Comparison of ENCODE assay signal across 21 cellular contexts in genomic region chr1:172473302-172473701, GRCh38. TPM values are rescaled to one million over a fixed set of nuclear protein-coding genes. Genes with fewer than 3 reads are reported as not detected.
DNase-seq lines count a peak whose midpoint lies in the region; ATAC-seq, FAIRE-seq and TF ChIP-seq lines count a peak whose summit lies in the region.
"Had no signal": no experiment of that assay in that cellular context is flagged by ENCODE, and none has a peak within 500 bp of the region (broad histone marks: within the 10 kb centered on the region; RNA-seq: fewer than 3 reads in every experiment).

No MANE protein-coding gene starts in this region.

- H3K27me3 ChIP-seq in K562 (ENCODE audit: control insufficient read depth in 2 of 2, insufficient read depth in 2 of 2, low read length in 2 of 2) (no peaks in the 10 kb centered on the region), neural progenitor cell (no peaks in the 10 kb centered on the region)

- H3K27me3 Mint-ChIP-seq in neural progenitor cell (ENCODE audit: insufficient read depth, low read depth): no peaks in the 10 kb centered on the region
- H3K27me3 Mint-ChIP-seq: activated naive CD4-positive, alpha-beta T cell treated with anti-CD3 and anti-CD28 coated beads, Interleukin-2, amount 50 U/mL, for 24 hours had no signal

- WGBS in K562 (ENCODE audit: insufficient coverage, low coverage, missing lambda C conversion rate): 11% methylated on average over 3 of the region's 3 CpGs

- H3K4me1 ChIP-seq in K562 (replicated peaks in 1 of 2; ENCODE audit: control insufficient read depth in 2 of 2, insufficient read depth in 2 of 2, low read length in 2 of 2): peaks cover 0 to 10% of the 10 kb centered on the region in 2 experiments; a peak in 1 of 5 replicates
- H3K4me1 ChIP-seq in neural progenitor cell: no peaks in the 10 kb centered on the region

- H3K4me1 Mint-ChIP-seq in neural progenitor cell: no peaks in the 10 kb centered on the region
- H3K4me1 Mint-ChIP-seq: WTC11 had no signal

- H3K9me1 ChIP-seq in K562 (ENCODE audit: control insufficient read depth, insufficient read depth, low read length): no peaks in the 10 kb centered on the region

- CTCF ChIA-PET in K562 (lab: Yijun Ruan, JAX; ENCODE audit: low intra/inter-chr PET ratio): no interaction called here

- in situ Hi-C loops in K562 (cut with MboI): no loop called here

- H3K27ac ChIP-seq in K562 (ENCODE audit: extremely low read depth, low read depth, low read length) (peak overlapping the region; percentile 10; the same call in 1 of the 3 replicates), neural progenitor cell (no peak overlapping the region)

- peak overlapping the region; percentile 73 for H2AFZ ChIP-seq in K562 (ENCODE audit: low read depth, low read length)
- H2AFZ ChIP-seq in neural progenitor cell (replicated peaks): peak overlapping the region; percentile 50

- H3K9me3 Mint-ChIP-seq in neural progenitor cell: no peaks in the 10 kb centered on the region
- H3K9me3 Mint-ChIP-seq: activated naive CD4-positive, alpha-beta T cell treated with anti-CD3 and anti-CD28 coated beads, Interleukin-2, amount 50 U/mL, for 24 hours; activated T-cell treated with anti-CD3 and anti-CD28 coated beads, Interleukin-2, amount 50 U/mL, for 4 hours; WTC11 had no signal

- ATAC-seq in K562 (peak; percentile 62), HG03439 (IDR thresholded peaks at IDR 0.05; ENCODE audit: unreplicated experiment) (no peak)
- ATAC-seq: activated CD8-positive, alpha-beta T cell treated with anti-CD3 and anti-CD28 coated beads, Interleukin-2, amount 10 ng/mL, durations not matched to agents 7 days and 5 days; activated T-cell treated with anti-CD3 and anti-CD28 coated beads, Interleukin-2, amount 50 U/mL, for 4 hours; WTC11 had no signal

- no peak for TF ChIP-seq POLR2A in K562 (conservative IDR thresholded peaks at IDR 0.05)

- no peak overlapping the region for H3K4me3 Mint-ChIP-seq in neural progenitor cell
- H3K4me3 Mint-ChIP-seq: activated CD8-positive, alpha-beta T cell treated with anti-CD3 and anti-CD28 coated beads, Interleukin-2, amount 10 ng/mL, durations not matched to agents 7 days and 5 days; activated naive CD4-positive, alpha-beta T cell treated with anti-CD3 and anti-CD28 coated beads, Interleukin-2, amount 50 U/mL, for 24 hours; activated T-cell treated with anti-CD3 and anti-CD28 coated beads, Interleukin-2, amount 50 U/mL, for 4 hours; WTC11 had no signal

- no peak for TF ChIP-seq RAD21 in K562 (CRISPR knock-in tag; conservative IDR thresholded peaks at IDR 0.05 in 1 of 2, IDR thresholded peaks at IDR 0.05 in 1 of 2)

- intact Hi-C loops in K562 (cut with micrococcal nuclease): no loop called here

- H3F3A ChIP-seq in neural progenitor cell (ENCODE audit: low read depth): no peaks in the 10 kb centered on the region

- TF ChIP-seq EP300 in K562 (IDR thresholded peaks at IDR 0.05; ENCODE audit: low read length): no peak; the same call in 1 of the 2 replicates

- TF ChIP-seq CTCF in K562 (IDR thresholded peaks at IDR 0.05 in 2 of 3, conservative IDR thresholded peaks at IDR 0.05 in 1 of 3; ENCODE audit: insufficient read depth in 2 of 3, low read depth in 1 of 3, low read length in 3 of 3): no peak
- no peak for TF ChIP-seq CTCF in neural progenitor cell (IDR thresholded peaks at IDR 0.05)

- H3K79me2 ChIP-seq in K562 (ENCODE audit: control insufficient read depth, insufficient read depth, low read length): no peaks in the 10 kb centered on the region
- no peaks in the 10 kb centered on the region for H3K79me2 ChIP-seq in neural progenitor cell (ENCODE audit: low read depth)

- BruUV-seq in K562 (replicated peaks; lab: Mats Ljungman, UMichigan): no TSS peak

- no peaks in the 10 kb centered on the region for H3K36me3 ChIP-seq in K562 (ENCODE audit: control insufficient read depth, insufficient read depth, low read length)
- no peaks in the 10 kb centered on the region for H3K36me3 ChIP-seq in neural progenitor cell

- no peaks in the 10 kb centered on the region for H3K36me3 Mint-ChIP-seq in neural progenitor cell
- H3K36me3 Mint-ChIP-seq: activated naive CD4-positive, alpha-beta T cell treated with anti-CD3 and anti-CD28 coated beads, Interleukin-2, amount 50 U/mL, for 24 hours; WTC11 had no signal

- peak; percentile 97 for DNase-seq in GF-D8 (lab: John Stamatoyannopoulos, UW)
- DNase-seq in NOMO-1 treated with dmso at 0.1 percent for 144 hours (lab: John Stamatoyannopoulos, UW; ENCODE audit: unreplicated experiment): peak; percentile 90
- DNase-seq in K562 (ENCODE audit: extremely low read depth in 1 of 4, low spot score in 3 of 4): peak in 1 of 4 experiments; percentile 22
- DNase-seq in neural progenitor cell (ENCODE audit: low spot score): no peak
- DNase-seq in stimulated activated CD4-positive, alpha-beta T cell treated with anti-CD3 and anti-CD28 coated beads, Interleukin-15, amount 100 ng/mL, for 24 hours: no peak
- DNase-seq in activated CD4-positive, CD25-positive, alpha-beta regulatory T cell (lab: John Stamatoyannopoulos, UW): no peak
- no peak for DNase-seq in activated CD4-positive, alpha-beta T cell treated with anti-CD3 and anti-CD28 coated beads, Interleukin-2, amount 50 U/mL, for 1 hour
- DNase-seq: activated CD8-positive, alpha-beta T cell treated with anti-CD3 and anti-CD28 coated beads, Interleukin-2, amount 10 ng/mL, durations not matched to agents 7 days and 5 days; activated T-cell treated with anti-CD3 and anti-CD28 coated beads, Interleukin-2, amount 50 U/mL, for 4 hours; cortex of kidney; EL; foreskin fibroblast; left cardiac atrium; NCI-H1417; NCI-H69; stimulated activated CD4-positive, alpha-beta T cell treated with anti-CD3 and anti-CD28 coated beads, Interleukin-2, amount 100 ng/mL, for 24 hours had no signal

- no peaks in the 10 kb centered on the region for H4K20me1 ChIP-seq in K562 (replicated peaks; ENCODE audit: control insufficient read depth, insufficient read depth, low read length)
- H4K20me1 ChIP-seq in neural progenitor cell (ENCODE audit: low read depth): no peaks in the 10 kb centered on the region

- no peak overlapping the region for H3K4me3 ChIP-seq in K562
- H3K4me3 ChIP-seq in neural progenitor cell: no peak overlapping the region

- H3K9ac ChIP-seq in K562 (ENCODE audit: insufficient read depth in 1 of 2, low read depth in 2 of 2, low read length in 2 of 2) (no peak overlapping the region), neural progenitor cell (no peak overlapping the region)

- POLR2A ChIA-PET in K562 (lab: Yijun Ruan, JAX): interaction anchor here (0.7 to 1.7 kb wide), 4 partner anchors 12 to 23 kb away, joined by 3 to 8 read pairs (median 4); no protein-coding TSS in a partner anchor

- H3K4me2 ChIP-seq in K562 (ENCODE audit: insufficient read depth, low read length) (no peak overlapping the region), neural progenitor cell (no peak overlapping the region)

- no peak overlapping the region for H3K27ac Mint-ChIP-seq in neural progenitor cell
- H3K27ac Mint-ChIP-seq: activated CD8-positive, alpha-beta T cell treated with anti-CD3 and anti-CD28 coated beads, Interleukin-2, amount 10 ng/mL, durations not matched to agents 7 days and 5 days; activated naive CD4-positive, alpha-beta T cell treated with anti-CD3 and anti-CD28 coated beads, Interleukin-2, amount 50 U/mL, for 24 hours; WTC11 had no signal

- no peaks in the 10 kb centered on the region for H3K9me3 ChIP-seq in K562 (replicated peaks; ENCODE audit: control insufficient read depth, insufficient read depth, low read depth, low read length)
- no peaks in the 10 kb centered on the region for H3K9me3 ChIP-seq in neural progenitor cell (ENCODE audit: low read depth)

- no peak for FAIRE-seq in K562 (lab: Jason Lieb, UNC)
- FAIRE-seq: RCC 7860 had no signal

RNA-seq across cellular contexts. Expression of gene PIGC, which starts 29.4 kb away (rescaled TPM):
- 43.3 and 43.8 TPM in 2 replicates for total RNA-seq in K562 (2011; cell fraction: chromatin; rRNA removed; ENCODE audit: low replicate concordance)
- total RNA-seq in K562 (2011; cell fraction: nucleolus; rRNA removed): 42.9 and 48.8 TPM in 2 replicates
- 52.9 and 57.7 TPM in 2 replicates for total RNA-seq in K562 (2011; cell fraction: nucleoplasm; rRNA removed)
- total RNA-seq in K562 (2014; rRNA removed) (30.5 and 34.4 TPM in 2 replicates), K562 (2014; rRNA removed; fragmentation: Illumina TruSeq; extraction: Trizol) (54.7 and 62.1 TPM in 2 replicates), K562 (2015; rRNA removed; fragmentation: Illumina TruSeq; extraction: Trizol) (44.5 and 46.0 TPM in 2 replicates), K562 (2021) (38.9 and 40.3 TPM in 2 replicates), neural progenitor cell (ENCODE audit: low replicate concordance) (35.4 and 39.4 TPM in 2 replicates)
- polyA plus RNA-seq in K562 (2011; rRNA removed) (59.3 and 60.4 TPM in 2 replicates), K562 (2014; fragmentation: Illumina TruSeq; extraction: Trizol) (56.4 and 59.3 TPM in 2 replicates), K562 (2014; fragmentation: Nextera tagmentation; extraction: Ambion mirVana) (10 to 100 TPM; 92.9 to 97.9 TPM), K562 (2014; rRNA removed) (39.1 and 49.9 TPM in 2 replicates)
- polyA plus RNA-seq in K562 (2011; cell fraction: cytosol; rRNA removed): 50.8 and 72.2 TPM in 2 replicates
- polyA plus RNA-seq in K562 (2011; cell fraction: nucleus; rRNA removed): 31.5 and 37.4 TPM in 2 replicates
- polyA plus RNA-seq in K562 (2012): 49.3 and 58.4 TPM in 2 replicates
- polyA minus RNA-seq in K562 (2011; rRNA and poly(A)+ RNA removed): 54.5 and 72.3 TPM in 2 replicates
- 14.7 and 28.0 TPM in 2 replicates for polyA minus RNA-seq in K562 (2011; cell fraction: cytosol; rRNA and poly(A)+ RNA removed)
- polyA minus RNA-seq in K562 (2011; cell fraction: nucleus; rRNA and poly(A)+ RNA removed): 22.5 and 45.2 TPM in 2 replicates

RNA-seq across cellular contexts. Expression of gene C1orf105, which starts 52.8 kb away (rescaled TPM):
- total RNA-seq in K562 (2011; cell fraction: chromatin; rRNA removed; ENCODE audit: low replicate concordance): not detected in 2 replicates
- not detected in 2 replicates for total RNA-seq in K562 (2011; cell fraction: nucleolus; rRNA removed)
- total RNA-seq in K562 (2011; cell fraction: nucleoplasm; rRNA removed): not detected in 2 replicates
- total RNA-seq in K562 (2014; rRNA removed): not detected in 2 replicates
- not detected in 2 replicates for total RNA-seq in K562 (2014; rRNA removed; fragmentation: Illumina TruSeq; extraction: Trizol)
- not detected in 2 replicates for total RNA-seq in K562 (2015; rRNA removed; fragmentation: Illumina TruSeq; extraction: Trizol)
- total RNA-seq in K562 (2021): not detected in 2 replicates
- 0.08 TPM in 1 of 2 replicates, not detected in the other for polyA plus RNA-seq in K562 (2011; rRNA removed)
- not detected in 2 replicates for polyA plus RNA-seq in K562 (2011; cell fraction: cytosol; rRNA removed)
- polyA plus RNA-seq in K562 (2011; cell fraction: nucleus; rRNA removed): not detected in 2 replicates
- not detected in 2 replicates for polyA plus RNA-seq in K562 (2012)
- 0.19 TPM in 1 of 2 replicates, not detected in the other for polyA plus RNA-seq in K562 (2014; fragmentation: Illumina TruSeq; extraction: Trizol)
- polyA plus RNA-seq in K562 (2014; fragmentation: Nextera tagmentation; extraction: Ambion mirVana): not detected
- polyA plus RNA-seq in K562 (2014; rRNA removed): not detected in 2 replicates
- polyA minus RNA-seq in K562 (2011; rRNA and poly(A)+ RNA removed): not detected in 2 replicates
- not detected in 2 replicates for polyA minus RNA-seq in K562 (2011; cell fraction: cytosol; rRNA and poly(A)+ RNA removed)
- polyA minus RNA-seq in K562 (2011; cell fraction: nucleus; rRNA and poly(A)+ RNA removed): not detected in 2 replicates
- total RNA-seq in neural progenitor cell (ENCODE audit: low replicate concordance): 0.34 TPM in 1 of 2 replicates, not detected in the other
- total RNA-seq: activated CD8-positive, alpha-beta T cell treated with anti-CD3 and anti-CD28 coated beads, Interleukin-2, amount 10 ng/mL, durations not matched to agents 7 days and 5 days; activated T-cell treated with anti-CD3 and anti-CD28 coated beads, Interleukin-2, amount 50 U/mL, for 4 hours; osteoblast; WTC11 had no signal

RNA-seq across cellular contexts. Expression of gene SUCO, which starts 59.6 kb away (rescaled TPM):
- total RNA-seq in K562 (2011; cell fraction: chromatin; rRNA removed; ENCODE audit: low replicate concordance): 40.3 and 147 TPM in 2 replicates
- 13.8 and 22.6 TPM in 2 replicates for total RNA-seq in K562 (2011; cell fraction: nucleolus; rRNA removed)
- total RNA-seq in K562 (2011; cell fraction: nucleoplasm; rRNA removed): 55.4 and 77.5 TPM in 2 replicates
- total RNA-seq in K562 (2014; rRNA removed) (9.1 and 9.4 TPM in 2 replicates), K562 (2014; rRNA removed; fragmentation: Illumina TruSeq; extraction: Trizol) (19.2 and 22.3 TPM in 2 replicates), K562 (2015; rRNA removed; fragmentation: Illumina TruSeq; extraction: Trizol) (18.8 and 20.6 TPM in 2 replicates), K562 (2021) (15.9 and 18.5 TPM in 2 replicates), neural progenitor cell (ENCODE audit: low replicate concordance) (73.5 and 109 TPM in 2 replicates)
- polyA plus RNA-seq in K562 (2011; rRNA removed) (15.7 and 15.9 TPM in 2 replicates), K562 (2014; fragmentation: Illumina TruSeq; extraction: Trizol) (11.5 and 14.3 TPM in 2 replicates), K562 (2014; fragmentation: Nextera tagmentation; extraction: Ambion mirVana) (1 to 10 TPM; 2.5 to 3.6 TPM), K562 (2014; rRNA removed) (8.0 and 10.7 TPM in 2 replicates)
- polyA plus RNA-seq in K562 (2011; cell fraction: cytosol; rRNA removed): 1.8 and 4.8 TPM in 2 replicates
- 13.8 and 22.3 TPM in 2 replicates for polyA plus RNA-seq in K562 (2011; cell fraction: nucleus; rRNA removed)
- polyA plus RNA-seq in K562 (2012): 9.6 and 12.5 TPM in 2 replicates
- polyA minus RNA-seq in K562 (2011; rRNA and poly(A)+ RNA removed): 39.5 and 71.3 TPM in 2 replicates
- polyA minus RNA-seq in K562 (2011; cell fraction: cytosol; rRNA and poly(A)+ RNA removed): 17.1 and 19.9 TPM in 2 replicates
- polyA minus RNA-seq in K562 (2011; cell fraction: nucleus; rRNA and poly(A)+ RNA removed): 35.9 and 73.6 TPM in 2 replicates

Comparison
In these comparisons a context has a peak if more than half of its experiments do, and no peak if none do; other contexts are left out.
1. DNase-seq: peak in GF-D8 (single experiment) and NOMO-1 treated with dmso at 0.1 percent for 144 hours (single experiment); none in neural progenitor cell (single experiment), stimulated activated CD4-positive, alpha-beta T cell treated with anti-CD3 and anti-CD28 coated beads, Interleukin-15, amount 100 ng/mL, for 24 hours (single experiment), activated CD4-positive, CD25-positive, alpha-beta regulatory T cell (0 of 4) and activated CD4-positive, alpha-beta T cell treated with anti-CD3 and anti-CD28 coated beads, Interleukin-2, amount 50 U/mL, for 1 hour (single experiment).